Comparison of ENCODE assay signal across 24 cellular contexts in genomic region chr6:93701526-93701925, GRCh38.
"Had no signal": no experiment of that assay in that cellular context is flagged by ENCODE, and none has a peak within 500 bp of the region (broad histone marks: within the 10 kb centered on the region; RNA-seq: fewer than 3 reads in every experiment).

No MANE protein-coding gene starts in this region.

- H3K4me3 ChIP-seq: coronary artery, hepatocyte, left ventricle myocardium inferior, tibial artery had no signal

- DNase-seq: activated CD4-positive, alpha-beta T cell treated with anti-CD3 and anti-CD28 coated beads, Interleukin-2, amount 10 ng/mL, durations not matched to agents 24 days and 14 days; activated CD8-positive, alpha-beta memory T cell treated with anti-CD3 and anti-CD28 coated beads, Interleukin-2, amount 10 ng/mL, durations not matched to agents 7 days and 5 days; activated CD8-positive, alpha-beta T cell treated with anti-CD3 and anti-CD28 coated beads for 36 hours; activated gamma-delta T cell treated with Interleukin-2 at 50 U/mL for 16 hours; activated T-cell treated with anti-CD3 and anti-CD28 coated beads for 4 hours; aorta; foreskin melanocyte; glutamatergic neuron; immature natural killer cell; kidney glomerular epithelial cell; left ventricle myocardium inferior; right cardiac atrium; stimulated activated CD4-positive, alpha-beta T cell treated with anti-CD3 and anti-CD28 coated beads, Interleukin-2, amount 100 ng/mL, for 24 hours; stimulated activated naive CD8-positive, alpha-beta T cell treated with anti-CD3 and anti-CD28 coated beads, Interleukin-15, amount 100 ng/mL, for 72 hours; T1000; tibial artery had no signal

- H3K4me1 Mint-ChIP-seq: activated CD4-positive, alpha-beta T cell treated with anti-CD3 and anti-CD28 coated beads, Interleukin-2, amount 10 ng/mL, durations not matched to agents 24 days and 14 days; activated CD8-positive, alpha-beta memory T cell treated with anti-CD3 and anti-CD28 coated beads, Interleukin-2, amount 10 ng/mL, durations not matched to agents 7 days and 5 days; activated naive CD4-positive, alpha-beta T cell treated with anti-CD3 and anti-CD28 coated beads, Interleukin-2, amount 50 U/mL, for 24 hours; immature natural killer cell; mesothelial cell of epicardium; stimulated activated effector memory CD8-positive, alpha-beta T cell treated with anti-CD3 and anti-CD28 coated beads, Interleukin-12 subunit alpha, Interleukin-12 subunit beta, amount 100 ng/mL, for 72 hours; stimulated activated naive CD8-positive, alpha-beta T cell treated with anti-CD3 and anti-CD28 coated beads, Interleukin-15, amount 100 ng/mL, for 72 hours had no signal

- H3K36me3 Mint-ChIP-seq: activated CD8-positive, alpha-beta memory T cell treated with anti-CD3 and anti-CD28 coated beads, Interleukin-2, amount 10 ng/mL, durations not matched to agents 7 days and 5 days; activated naive CD4-positive, alpha-beta T cell treated with anti-CD3 and anti-CD28 coated beads, Interleukin-2, amount 50 U/mL, for 24 hours; immature natural killer cell; mesothelial cell of epicardium; stimulated activated effector memory CD8-positive, alpha-beta T cell treated with anti-CD3 and anti-CD28 coated beads, Interleukin-12 subunit alpha, Interleukin-12 subunit beta, amount 100 ng/mL, for 72 hours had no signal

- H3K27me3 Mint-ChIP-seq: activated CD4-positive, alpha-beta T cell treated with anti-CD3 and anti-CD28 coated beads, Interleukin-2, amount 10 ng/mL, durations not matched to agents 24 days and 14 days; activated CD8-positive, alpha-beta memory T cell treated with anti-CD3 and anti-CD28 coated beads, Interleukin-2, amount 10 ng/mL, durations not matched to agents 7 days and 5 days; activated CD8-positive, alpha-beta T cell treated with anti-CD3 and anti-CD28 coated beads for 36 hours; activated naive CD4-positive, alpha-beta T cell treated with anti-CD3 and anti-CD28 coated beads, Interleukin-2, amount 50 U/mL, for 24 hours; natural killer cell treated with Interleukin-12 subunit alpha and Interleukin-12 subunit beta and Interleukin-15 and Interleukin-18, amount 100 ng/mL, for 72 hours; progenitor cell of endocrine pancreas; stimulated activated naive CD8-positive, alpha-beta T cell treated with anti-CD3 and anti-CD28 coated beads, Interleukin-15, amount 100 ng/mL, for 72 hours had no signal

- ATAC-seq: activated CD8-positive, alpha-beta memory T cell treated with anti-CD3 and anti-CD28 coated beads, Interleukin-2, amount 10 ng/mL, durations not matched to agents 7 days and 5 days; activated CD8-positive, alpha-beta T cell treated with anti-CD3 and anti-CD28 coated beads for 36 hours; natural killer cell treated with Interleukin-12 subunit alpha and Interleukin-12 subunit beta and Interleukin-15 and Interleukin-18, amount 100 ng/mL, for 72 hours; right cardiac atrium; stimulated activated effector memory CD8-positive, alpha-beta T cell treated with anti-CD3 and anti-CD28 coated beads, Interleukin-12 subunit alpha, Interleukin-12 subunit beta, amount 100 ng/mL, for 72 hours; stimulated activated naive CD8-positive, alpha-beta T cell treated with anti-CD3 and anti-CD28 coated beads, Interleukin-15, amount 100 ng/mL, for 72 hours had no signal

- H3K4me3 Mint-ChIP-seq: activated CD4-positive, alpha-beta T cell treated with anti-CD3 and anti-CD28 coated beads, Interleukin-2, amount 10 ng/mL, durations not matched to agents 24 days and 14 days; activated CD8-positive, alpha-beta memory T cell treated with anti-CD3 and anti-CD28 coated beads, Interleukin-2, amount 10 ng/mL, durations not matched to agents 7 days and 5 days; activated CD8-positive, alpha-beta T cell treated with anti-CD3 and anti-CD28 coated beads for 36 hours; activated naive CD4-positive, alpha-beta T cell treated with anti-CD3 and anti-CD28 coated beads, Interleukin-2, amount 50 U/mL, for 24 hours; immature natural killer cell; mesothelial cell of epicardium; natural killer cell treated with Interleukin-12 subunit alpha and Interleukin-12 subunit beta and Interleukin-15 and Interleukin-18, amount 100 ng/mL, for 72 hours; stimulated activated effector memory CD8-positive, alpha-beta T cell treated with anti-CD3 and anti-CD28 coated beads, Interleukin-12 subunit alpha, Interleukin-12 subunit beta, amount 100 ng/mL, for 72 hours; stimulated activated naive CD8-positive, alpha-beta T cell treated with anti-CD3 and anti-CD28 coated beads, Interleukin-15, amount 100 ng/mL, for 72 hours; T-helper 1 cell treated with Interleukin-12 subunit alpha and Interleukin-12 subunit beta and Interleukin-4 antibody, amounts not matched to agents 30 μg/mL and 1 μg/mL, for 36 hours had no signal

- H3K27ac Mint-ChIP-seq: activated CD4-positive, alpha-beta T cell treated with anti-CD3 and anti-CD28 coated beads, Interleukin-2, amount 10 ng/mL, durations not matched to agents 24 days and 14 days; activated CD8-positive, alpha-beta memory T cell treated with anti-CD3 and anti-CD28 coated beads, Interleukin-2, amount 10 ng/mL, durations not matched to agents 7 days and 5 days; activated CD8-positive, alpha-beta T cell treated with anti-CD3 and anti-CD28 coated beads for 36 hours; activated naive CD4-positive, alpha-beta T cell treated with anti-CD3 and anti-CD28 coated beads, Interleukin-2, amount 50 U/mL, for 24 hours; immature natural killer cell; mesothelial cell of epicardium; natural killer cell treated with Interleukin-12 subunit alpha and Interleukin-12 subunit beta and Interleukin-15 and Interleukin-18, amount 100 ng/mL, for 72 hours; progenitor cell of endocrine pancreas; stimulated activated effector memory CD8-positive, alpha-beta T cell treated with anti-CD3 and anti-CD28 coated beads, Interleukin-12 subunit alpha, Interleukin-12 subunit beta, amount 100 ng/mL, for 72 hours; stimulated activated naive CD8-positive, alpha-beta T cell treated with anti-CD3 and anti-CD28 coated beads, Interleukin-15, amount 100 ng/mL, for 72 hours; T-helper 1 cell treated with Interleukin-12 subunit alpha and Interleukin-12 subunit beta and Interleukin-4 antibody, amounts not matched to agents 30 μg/mL and 1 μg/mL, for 36 hours had no signal
